ENCODE assay signal across 12 cellular contexts in genomic region chr15:57607570-57608000, GRCh38. TPM values are rescaled to one million over a fixed set of nuclear protein-coding genes. Genes with fewer than 3 reads are reported as not detected.
A peak's percentile ranks its signal among the peaks of the same experiment; 100 is the strongest.
DNase-seq lines count a peak whose midpoint lies in the region; ATAC-seq, FAIRE-seq and TF ChIP-seq lines count a peak whose summit lies in the region.
"Had no signal": no experiment of that assay in that cellular context is flagged by ENCODE, and none has a peak within 500 bp of the region (broad histone marks: within the 10 kb centered on the region; RNA-seq: fewer than 3 reads in every experiment).

No MANE protein-coding gene starts in this region.

- TF ChIP-seq RAD21 in SK-N-SH (IDR thresholded peaks at IDR 0.05; ENCODE audit: low read length), result no peak

- no peak overlapping the region for H3K9ac ChIP-seq in kidney (ENCODE audit: low read length in 2 of 2)
- H3K9ac ChIP-seq in SK-N-SH, result no peak overlapping the region

- H3K27ac ChIP-seq in coronary artery, result no peak overlapping the region
- H3K27ac ChIP-seq in kidney (ENCODE audit: low read depth in 2 of 2, low read length in 2 of 2), result no peak overlapping the region
- no peak overlapping the region for H3K27ac ChIP-seq in SK-N-SH (ENCODE audit: low read depth in 2 of 2, low read length in 1 of 2)
- H3K27ac ChIP-seq: 22Rv1 had no signal

- no peaks in the 10 kb centered on the region for H3K9me2 ChIP-seq in SK-N-SH

- POLR2A ChIA-PET in SK-N-SH (lab: Yijun Ruan, JAX), result no interaction called here

- no peaks in the 10 kb centered on the region for H3K27me3 ChIP-seq in SK-N-SH (ENCODE audit: insufficient read depth)

- no peaks in the 10 kb centered on the region for H3K36me3 ChIP-seq in kidney (ENCODE audit: control insufficient read depth in 1 of 2, insufficient read depth in 2 of 2, low read length in 2 of 2)
- no peaks in the 10 kb centered on the region for H3K36me3 ChIP-seq in SK-N-SH (replicated peaks in 1 of 2; ENCODE audit: control insufficient read depth in 1 of 2, insufficient read depth in 2 of 2, low read length in 1 of 2)

- no peaks in the 10 kb centered on the region for H3K79me2 ChIP-seq in SK-N-SH (ENCODE audit: insufficient read depth)

- no peak for ATAC-seq in omental fat pad (ENCODE audit: low FRiP score)
- ATAC-seq in GM18873 (IDR thresholded peaks at IDR 0.05; ENCODE audit: low FRiP score, unreplicated experiment), result no peak
- no peak for ATAC-seq in stimulated activated naive CD8-positive, alpha-beta T cell treated with anti-CD3 and anti-CD28 coated beads, Interleukin-15, Interleukin-2, amounts not matched to agents 100 U/mL and 50 U/mL, for 24 hours
- ATAC-seq: activated CD8-positive, alpha-beta T cell treated with anti-CD3 and anti-CD28 coated beads for 36 hours had no signal

- 56% methylated on average over 3 of the region's 3 CpGs for WGBS in SK-N-SH (ENCODE audit: low lambda C conversion rate)

- H3K4me2 ChIP-seq in SK-N-SH, result no peak overlapping the region

- peaks cover 0 to 3% of the 10 kb centered on the region in 2 donors for H3K4me1 ChIP-seq in kidney (ENCODE audit: control insufficient read depth in 1 of 2, insufficient read depth in 1 of 2, low read depth in 1 of 2, low read length in 2 of 2)
- peaks cover 0 to 4% of the 10 kb centered on the region in 2 experiments; a peak in 1 of 4 replicates for H3K4me1 ChIP-seq in SK-N-SH (ENCODE audit: control insufficient read depth in 1 of 2, insufficient read depth in 2 of 2, low read depth in 1 of 2, low read length in 1 of 2)

- no peak overlapping the region for H2AFZ ChIP-seq in SK-N-SH (ENCODE audit: low read depth)

- H3K4me3 ChIP-seq in coronary artery, result no peak overlapping the region
- no peak overlapping the region for H3K4me3 ChIP-seq in kidney (ENCODE audit: low read length in 2 of 2)
- no peak overlapping the region for H3K4me3 ChIP-seq in SK-N-SH (ENCODE audit: low read depth in 2 of 2, low read length in 1 of 2)

- no peaks in the 10 kb centered on the region for H4K20me1 ChIP-seq in SK-N-SH (ENCODE audit: insufficient read depth)

- CTCF ChIA-PET in SK-N-SH (lab: Yijun Ruan, JAX), result interaction anchor here (3.3 kb wide), 1 partner anchor 47 kb away, joined by 19 read pairs; no protein-coding TSS in a partner anchor

- no peak for TF ChIP-seq CTCF in coronary artery (IDR thresholded peaks at IDR 0.05)
- no peak for TF ChIP-seq CTCF in kidney (IDR thresholded peaks at IDR 0.05; ENCODE audit: borderline replicate concordance, extremely low read depth, insufficient read depth)
- no peak for TF ChIP-seq CTCF in SK-N-SH (IDR thresholded peaks at IDR 0.05)
- TF ChIP-seq CTCF in omental fat pad (IDR thresholded peaks at IDR 0.05), result no peak

- TF ChIP-seq EP300 in SK-N-SH (IDR thresholded peaks at IDR 0.05; ENCODE audit: borderline replicate concordance in 1 of 2, low read depth in 1 of 2, low read length in 1 of 2), result no peak

- no peaks in the 10 kb centered on the region for H3K9me3 ChIP-seq in kidney (ENCODE audit: control insufficient read depth in 1 of 2, low read length in 2 of 2)
- no peaks in the 10 kb centered on the region for H3K9me3 ChIP-seq in SK-N-SH

- intact Hi-C loops in kidney (cut with DNase I), result no loop called here

- DNase-seq in DMS53 (lab: John Stamatoyannopoulos, UW) (peak; percentile 34), DMS53 treated with DMSO at 0.1 percent for 48 hours (lab: John Stamatoyannopoulos, UW; ENCODE audit: unreplicated experiment) (no peak), coronary artery (ENCODE audit: low spot score) (peak; percentile 71), kidney (peak; percentile 75), SK-N-SH (no peak), omental fat pad (ENCODE audit: low spot score) (no peak)
- no peak for DNase-seq in stimulated activated naive CD8-positive, alpha-beta T cell treated with anti-CD3 and anti-CD28 coated beads, Interleukin-15, Interleukin-2, amounts not matched to agents 100 U/mL and 50 U/mL, for 24 hours
- DNase-seq: activated CD8-positive, alpha-beta T cell treated with anti-CD3 and anti-CD28 coated beads for 36 hours; NCI-H1417; SHP77 treated with DMSO at 0.1 percent for 48 hours had no signal

- FAIRE-seq in kidney (lab: Jason Lieb, UNC), result no peak

- no peaks in the 10 kb centered on the region for H3F3A ChIP-seq in SK-N-SH (replicated peaks; ENCODE audit: insufficient read depth)

TF ChIP-seq in SK-N-SH, 30 proteins besides CTCF, POLR2A, EP300 and RAD21:
- TF ChIP-seq YY1 (IDR thresholded peaks at IDR 0.05; ENCODE audit: low read depth) (no peak), MAX (IDR thresholded peaks at IDR 0.05; ENCODE audit: low read depth) (no peak), USF1 (IDR thresholded peaks at IDR 0.05; ENCODE audit: borderline replicate concordance, low read depth) (no peak), MEF2A (IDR thresholded peaks at IDR 0.05; ENCODE audit: borderline replicate concordance, low read depth) (no peak), ZBTB33 (IDR thresholded peaks at IDR 0.05; ENCODE audit: borderline replicate concordance, low read depth) (no peak), USF2 (IDR thresholded peaks at IDR 0.05; ENCODE audit: borderline replicate concordance, low read depth, low read length) (no peak)

RNA-seq across cellular contexts. Expression of gene MYZAP, which starts 15.9 kb away (rescaled TPM):
- total RNA-seq in kidney (3.3 TPM), omental fat pad (10 to 100 TPM; 13.1 to 84.6 (median 20.2) TPM)
- polyA plus RNA-seq in kidney (ENCODE audit: insufficient read depth, low read depth, low replicate concordance) (6.1 TPM), SK-N-SH (2012; rRNA removed) (0.07 TPM in 1 of 2 replicates, not detected in the other)
- 0.05 and 0.13 TPM in 2 replicates for polyA plus RNA-seq in SK-N-SH (2012; cell fraction: cytosol; rRNA removed)
- not detected in 2 replicates for polyA plus RNA-seq in SK-N-SH (2012; cell fraction: nucleus; rRNA removed)
- total RNA-seq: activated CD8-positive, alpha-beta T cell treated with anti-CD3 and anti-CD28 coated beads for 36 hours had no signal

Comparison
In these comparisons a context has a peak if more than half of its experiments do, and no peak if none do; other contexts are left out.
1. DNase-seq: peak in DMS53 (single experiment), coronary artery (single experiment) and kidney (single experiment); none in DMS53 treated with DMSO at 0.1 percent for 48 hours (single experiment), SK-N-SH (single experiment), omental fat pad (single experiment) and stimulated activated naive CD8-positive, alpha-beta T cell treated with anti-CD3 and anti-CD28 coated beads, Interleukin-15, Interleukin-2, amounts not matched to agents 100 U/mL and 50 U/mL, for 24 hours (single experiment).